ENCODE assay signal across 20 cellular contexts in the genomic region with DNA sequence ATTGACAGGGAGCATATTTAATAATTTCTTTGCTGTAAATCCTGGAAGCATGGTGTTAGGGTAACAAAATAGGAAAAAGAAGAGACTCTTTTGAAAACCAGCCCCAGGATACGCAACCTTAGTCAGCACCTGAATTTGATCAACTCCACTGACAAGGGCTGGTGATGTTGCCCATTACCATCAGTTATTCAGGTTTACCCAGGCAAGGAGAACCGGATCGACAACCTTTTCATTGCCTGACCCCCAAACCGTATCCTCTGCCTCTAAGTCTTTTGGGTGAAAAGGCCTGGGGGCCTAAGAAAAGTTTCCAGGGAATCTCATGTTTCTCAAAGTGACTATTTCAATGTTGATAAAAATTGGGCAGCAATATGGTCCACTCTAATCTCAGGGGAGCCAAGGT.
"Had no signal": no experiment of that assay in that cellular context is flagged by ENCODE, and none has a peak within 500 bp of the region (broad histone marks: within the 10 kb centered on the region; RNA-seq: fewer than 3 reads in every experiment).

No MANE protein-coding gene starts in this region.

- H3K9me3 ChIP-seq: SJSA1 had no signal

- H3K4me1 Mint-ChIP-seq: T-cell had no signal

- ATAC-seq: T-cell had no signal

- H3K36me3 Mint-ChIP-seq: T-cell had no signal

- H3K4me1 ChIP-seq: SJSA1 had no signal

- H3K4me3 ChIP-seq: SJSA1, SK-N-MC had no signal

- H3K4me3 Mint-ChIP-seq: T-cell had no signal

- H3K27ac Mint-ChIP-seq: T-cell had no signal

- DNase-seq: KBM-7, MV-4-11, NCI-H1048, NCI-H1105, NCI-H1436 treated with DMSO at 0.1 percent for 48 hours, NCI-H1694, NCI-H187 treated with DMSO at 0.1 percent for 48 hours, NCI-H2029 treated with DMSO at 0.1 percent for 48 hours, NCI-H2107, NCI-H2227 treated with DMSO at 0.1 percent for 48 hours, NCI-H524 treated with DMSO at 0.1 percent for 48 hours, NCI-H69, NCI-H774, Right ventricle myocardium superior, RPMI8226, SIG-M5, SW 1271, T-cell had no signal

- H3K36me3 ChIP-seq: SJSA1 had no signal

- H3K27ac ChIP-seq: SJSA1, SK-N-MC had no signal

- H3K27me3 ChIP-seq: SJSA1 had no signal
